In the genomic region with DNA sequence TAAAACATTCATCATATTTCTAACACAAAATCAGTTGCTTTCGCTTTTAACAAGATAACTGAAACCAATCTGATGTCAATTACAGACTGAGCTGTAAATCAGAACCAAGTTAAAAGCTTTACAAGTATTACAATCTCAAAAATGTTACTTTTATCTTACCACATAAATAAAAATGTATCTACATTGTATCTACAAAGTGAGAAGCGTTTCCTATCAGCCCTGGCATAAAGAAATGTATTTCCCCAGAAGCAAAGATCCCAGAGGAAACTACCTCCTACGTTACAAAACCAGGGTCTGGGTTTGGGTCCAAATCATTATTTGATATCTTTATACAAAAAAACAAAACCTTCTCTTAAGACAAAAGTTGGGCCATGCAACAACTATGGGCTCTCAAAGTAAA, we compare ENCODE assay signal across 8 cellular contexts. TPM values are rescaled to one million over a fixed set of nuclear protein-coding genes. Genes with fewer than 3 reads are reported as not detected.
DNase-seq lines count a peak whose midpoint lies in the region; ATAC-seq, FAIRE-seq and TF ChIP-seq lines count a peak whose summit lies in the region.

No MANE protein-coding gene starts in this region.

- H3K4me3 ChIP-seq in astrocyte (ENCODE audit: insufficient read depth, low read depth, low read length) = peak overlapping the region; percentile 67

- peaks cover 2% of the 10 kb centered on the region for H3K36me3 Mint-ChIP-seq in activated CD4-positive, alpha-beta T cell treated with anti-CD3 and anti-CD28 coated beads, Interleukin-2, amount 10 ng/mL, durations not matched to agents 24 days and 14 days (ENCODE audit: low read depth)
- H3K36me3 Mint-ChIP-seq in astrocyte (ENCODE audit: low read depth, unreplicated experiment) = peaks cover 3% of the 10 kb centered on the region

- peaks cover 25% of the 10 kb centered on the region for H3K4me1 ChIP-seq in astrocyte (ENCODE audit: insufficient read depth, low read length)

- ATAC-seq in HG03045 (IDR thresholded peaks at IDR 0.05; ENCODE audit: unreplicated experiment) = no peak

- no peak for DNase-seq in activated CD4-positive, alpha-beta T cell treated with anti-CD3 and anti-CD28 coated beads, Interleukin-2, amount 10 ng/mL, durations not matched to agents 24 days and 14 days
- no peak for DNase-seq in activated CD4-positive, alpha-beta T cell treated with anti-CD3 and anti-CD28 coated beads, Interleukin-2, amount 50 U/mL, for 4 hours
- no peak for DNase-seq in astrocyte (ENCODE audit: low read depth)
- peak; percentile 58 for DNase-seq in superior temporal gyrus (ENCODE audit: extremely low spot score)
- no peak for DNase-seq in activated gamma-delta T cell (lab: John Stamatoyannopoulos, UW)
- DNase-seq in GM13977 (ENCODE audit: low spot score) = no peak

- peak overlapping the region; percentile 74 for H3K27ac ChIP-seq in astrocyte (ENCODE audit: low read depth, low read length)
- peak overlapping the region; percentile 77 for H3K27ac ChIP-seq in layer of hippocampus (ENCODE audit: low read depth, low read length)

- H3K4me1 Mint-ChIP-seq in activated CD4-positive, alpha-beta T cell treated with anti-CD3 and anti-CD28 coated beads, Interleukin-2, amount 10 ng/mL, durations not matched to agents 24 days and 14 days = peaks cover 35% of the 10 kb centered on the region
- H3K4me1 Mint-ChIP-seq in astrocyte (ENCODE audit: low read depth, unreplicated experiment) = peaks cover 40% of the 10 kb centered on the region

- no peaks in the 10 kb centered on the region for H3K36me3 ChIP-seq in astrocyte (ENCODE audit: insufficient read depth, low read length)

- peak overlapping the region; percentile 86 for H3K9ac ChIP-seq in astrocyte (ENCODE audit: low read length)

- no peaks in the 10 kb centered on the region for H3K27me3 ChIP-seq in astrocyte (ENCODE audit: insufficient read depth, low read length)
- H3K27me3 ChIP-seq in layer of hippocampus (ENCODE audit: control insufficient read depth, insufficient read depth, low read length) = no peaks in the 10 kb centered on the region

- H2AFZ ChIP-seq in astrocyte (ENCODE audit: low read depth, low read length) = no peak overlapping the region

- no peaks in the 10 kb centered on the region for H3K9me3 Mint-ChIP-seq in activated CD4-positive, alpha-beta T cell treated with anti-CD3 and anti-CD28 coated beads, Interleukin-2, amount 10 ng/mL, durations not matched to agents 24 days and 14 days
- no peaks in the 10 kb centered on the region for H3K9me3 Mint-ChIP-seq in astrocyte (ENCODE audit: unreplicated experiment)

- FAIRE-seq in astrocyte (lab: Jason Lieb, UNC) = no peak

- H3K4me3 Mint-ChIP-seq in activated CD4-positive, alpha-beta T cell treated with anti-CD3 and anti-CD28 coated beads, Interleukin-2, amount 10 ng/mL, durations not matched to agents 24 days and 14 days = peak overlapping the region; percentile 87
- H3K4me3 Mint-ChIP-seq in astrocyte (ENCODE audit: unreplicated experiment) = peak overlapping the region; percentile 93

- no peaks in the 10 kb centered on the region for H3K27me3 Mint-ChIP-seq in activated CD4-positive, alpha-beta T cell treated with anti-CD3 and anti-CD28 coated beads, Interleukin-2, amount 10 ng/mL, durations not matched to agents 24 days and 14 days
- H3K27me3 Mint-ChIP-seq in astrocyte (ENCODE audit: low read depth, unreplicated experiment) = no peaks in the 10 kb centered on the region

- no peaks in the 10 kb centered on the region for H3K9me3 ChIP-seq in astrocyte (ENCODE audit: insufficient read depth, low read depth, low read length)

- no peak overlapping the region for H3K27ac Mint-ChIP-seq in activated CD4-positive, alpha-beta T cell treated with anti-CD3 and anti-CD28 coated beads, Interleukin-2, amount 10 ng/mL, durations not matched to agents 24 days and 14 days
- peak overlapping the region; percentile 93 for H3K27ac Mint-ChIP-seq in astrocyte (ENCODE audit: unreplicated experiment)

- peaks cover 54% of the 10 kb centered on the region for H4K20me1 ChIP-seq in astrocyte (ENCODE audit: insufficient read depth, low read length)

- in situ Hi-C loops in GM13977 (cut with MboI; ENCODE audit: low pct_unique_long_range_greater_than_20kb, low sequenced_read_pairs, unreplicated experiment) = no loop called here

- no peak for TF ChIP-seq CTCF in astrocyte (IDR thresholded peaks at IDR 0.05; ENCODE audit: insufficient read depth, low read depth, low read length)
- no peak for TF ChIP-seq CTCF in GM13977 (IDR thresholded peaks at IDR 0.05; ENCODE audit: extremely low read depth, insufficient read depth, missing control alignments)

- intact Hi-C loops in activated CD4-positive, alpha-beta T cell treated with anti-CD3 and anti-CD28 coated beads, Interleukin-2, amount 10 ng/mL, durations not matched to agents 24 days and 14 days (cut with micrococcal nuclease) = loop anchor here (5.0 kb wide), 3 partner anchors 186 to 941 kb away; partner anchors contain the start of genes ARPC1A and ZNF3

- H3K79me2 ChIP-seq in astrocyte (ENCODE audit: insufficient read depth, low read length) = peaks cover 58% of the 10 kb centered on the region

- H3K4me2 ChIP-seq in astrocyte (ENCODE audit: low read length) = peak overlapping the region; percentile 91

RNA-seq across cellular contexts. Expression of gene SMURF1, which starts 2.6 kb away (rescaled TPM):
- total RNA-seq in activated CD4-positive, alpha-beta T cell treated with anti-CD3 and anti-CD28 coated beads, Interleukin-2, amount 10 ng/mL, durations not matched to agents 24 days and 14 days = 12.5 and 13.1 TPM in 2 replicates
- total RNA-seq in astrocyte = 36.9 and 44.7 TPM in 2 replicates
